20 cellular contexts compared by ENCODE assay signal in genomic region chr4:155529761-155530160, GRCh38.
A peak's percentile ranks its signal among the peaks of the same experiment; 100 is the strongest.
DNase-seq lines count a peak whose midpoint lies in the region; ATAC-seq and TF ChIP-seq lines count a peak whose summit lies in the region.
"Had no signal": no experiment of that assay in that cellular context is flagged by ENCODE, and none has a peak within 500 bp of the region (broad histone marks: within the 10 kb centered on the region; RNA-seq: fewer than 3 reads in every experiment).

No MANE protein-coding gene starts in this region.

- H3K4me3 ChIP-seq in HCT116 (replicated peaks in 1 of 2; ENCODE audit: low read depth in 1 of 2, low read length in 2 of 2) (no peak overlapping the region), gastroesophageal sphincter (no peak overlapping the region)
- H3K4me3 ChIP-seq: BLaER1, GM12878, GM23248, SJCRH30 had no signal

- RAD21 ChIA-PET in HCT116 (lab: Charles Lee; ENCODE audit: low non-redundant PET in 1 of 2, low total read pairs in 2 of 2, uncharacterized antibody in 2 of 2, unreplicated experiment in 2 of 2), result no interaction called here

- no peak overlapping the region for H3K4me2 ChIP-seq in HCT116 (ENCODE audit: low read length)
- H3K4me2 ChIP-seq: BLaER1, KMS-11 had no signal

- H3K36me3 ChIP-seq in HCT116 (ENCODE audit: control insufficient read depth in 1 of 2, insufficient read depth in 2 of 2, low read length in 2 of 2) (no peaks in the 10 kb centered on the region), gastroesophageal sphincter (no peaks in the 10 kb centered on the region)
- H3K36me3 ChIP-seq: BLaER1, SJCRH30 had no signal

- no peaks in the 10 kb centered on the region for H3K27me3 Mint-ChIP-seq in nephron (ENCODE audit: low read depth)
- H3K27me3 Mint-ChIP-seq: CD4-positive, CD25-positive, alpha-beta regulatory T cell had no signal

- no TSS peak for BruUV-seq in HCT116 (replicated peaks; lab: Mats Ljungman, UMichigan)

- POLR2A ChIA-PET in HCT116 (lab: Charles Lee), result no interaction called here

- intact Hi-C loops in HCT116 (cut with micrococcal nuclease), result no loop called here

- H3K9ac ChIP-seq in HCT116 (ENCODE audit: low read length), result no peak overlapping the region
- H3K9ac ChIP-seq: BLaER1, GM23248, KMS-11 had no signal

- TF ChIP-seq CTCF in HCT116 (IDR thresholded peaks at IDR 0.05 in 2 of 3, conservative IDR thresholded peaks at IDR 0.05 in 1 of 3; ENCODE audit: borderline replicate concordance in 1 of 3, insufficient read depth in 1 of 3, low read depth in 2 of 3, low read length in 2 of 3) (no peak), nephron (IDR thresholded peaks at IDR 0.05; ENCODE audit: unreplicated experiment in 3 of 3) (no peak), gastroesophageal sphincter (IDR thresholded peaks at IDR 0.05) (no peak)

- no peaks in the 10 kb centered on the region for H3K36me3 Mint-ChIP-seq in nephron (ENCODE audit: low read depth)
- H3K36me3 Mint-ChIP-seq: CD4-positive, CD25-positive, alpha-beta regulatory T cell; IgD-negative memory B cell had no signal

- H3K4me1 ChIP-seq in HCT116 (ENCODE audit: control insufficient read depth in 1 of 2, insufficient read depth in 2 of 2, low read length in 2 of 2) (no peaks in the 10 kb centered on the region), gastroesophageal sphincter (peaks cover 7 to 48% (median 8%) of the 10 kb centered on the region in 3 donors)
- H3K4me1 ChIP-seq: SJCRH30 had no signal

- no peaks in the 10 kb centered on the region for H3K9me3 Mint-ChIP-seq in nephron
- H3K9me3 Mint-ChIP-seq: CD4-positive, CD25-positive, alpha-beta regulatory T cell had no signal

- no peaks in the 10 kb centered on the region for H3K9me2 ChIP-seq in HCT116 (ENCODE audit: insufficient read depth)

- H4K20me1 ChIP-seq in HCT116 (ENCODE audit: insufficient read depth), result no peaks in the 10 kb centered on the region; the same call in 1 of the 2 replicates
- H4K20me1 ChIP-seq: BLaER1 had no signal

- H3K4me1 Mint-ChIP-seq in nephron, result peaks cover 37% of the 10 kb centered on the region
- H3K4me1 Mint-ChIP-seq: IgD-negative memory B cell had no signal

- no peak for DNase-seq in HCT116 (ENCODE audit: low read depth, low spot score)
- DNase-seq in OCI-M1 (lab: John Stamatoyannopoulos, UW), result peak; percentile 85
- no peak for DNase-seq in epithelial cell of prostate (ENCODE audit: low read depth, low spot score)
- no peak for DNase-seq in islet precursor cell
- no peak for DNase-seq in SHP77 (lab: John Stamatoyannopoulos, UW)
- DNase-seq: DMS79, NCI-H1092, NCI-H1694 treated with DMSO at 0.1 percent for 48 hours, NCI-H2227 treated with DMSO at 0.1 percent for 48 hours had no signal

- CTCF ChIA-PET in HCT116 (lab: Charles Lee), result interaction anchor here (1.1 kb wide), 1 partner anchor 257 kb away, joined by 11 read pairs; no protein-coding TSS in a partner anchor

- no peak overlapping the region for H3K4me3 Mint-ChIP-seq in nephron
- H3K4me3 Mint-ChIP-seq: CD4-positive, CD25-positive, alpha-beta regulatory T cell; HFFc6; IgD-negative memory B cell had no signal

- no peak for TF ChIP-seq POLR2A in HCT116 (IDR thresholded peaks at IDR 0.05; ENCODE audit: borderline replicate concordance, extremely low read depth, insufficient read depth, insufficient read length)
- TF ChIP-seq POLR2A in gastroesophageal sphincter (IDR thresholded peaks at IDR 0.05), result no peak

- 75 to 83% methylated on average over 2 of the region's 2 CpGs for WGBS in gastroesophageal sphincter (ENCODE audit: low coverage in 1 of 2), 2 donors

- H3K27me3 ChIP-seq in HCT116 (ENCODE audit: insufficient read depth, low read length), result no peaks in the 10 kb centered on the region
- H3K27me3 ChIP-seq in gastroesophageal sphincter, result no peaks in the 10 kb centered on the region
- H3K27me3 ChIP-seq: BLaER1, SJCRH30 had no signal

- H2AFZ ChIP-seq in HCT116 (ENCODE audit: low read depth, low read length, poor library complexity, severe bottlenecking), result peak overlapping the region; percentile 82
- H2AFZ ChIP-seq: GM23248 had no signal

- no peak for TF ChIP-seq RAD21 in HCT116 (IDR thresholded peaks at IDR 0.05; ENCODE audit: low read depth)

- no peak overlapping the region for H3K27ac ChIP-seq in HCT116 (ENCODE audit: low read depth, low read length)
- peak overlapping the region; percentile 86 for H3K27ac ChIP-seq in epithelial cell of prostate
- H3K27ac ChIP-seq in gastroesophageal sphincter, result no peak overlapping the region
- H3K27ac ChIP-seq: BLaER1, GM23248, KMS-11, SJCRH30 had no signal

- no peak for TF ChIP-seq EP300 in gastroesophageal sphincter (IDR thresholded peaks at IDR 0.05)

- H3K9me3 ChIP-seq in HCT116 (ENCODE audit: control insufficient read depth in 1 of 2, insufficient read depth in 1 of 2, low read depth in 1 of 2, low read length in 2 of 2), result no peaks in the 10 kb centered on the region
- H3K9me3 ChIP-seq in gastroesophageal sphincter, result no peaks in the 10 kb centered on the region
- H3K9me3 ChIP-seq: BLaER1, SJCRH30 had no signal

- ATAC-seq in HCT116, result no peak
- no peak for ATAC-seq in gastroesophageal sphincter
- ATAC-seq: SK-N-SH treated with all-trans-retinoic acid at 6 μM for 48 hours had no signal

- H3K79me2 ChIP-seq in HCT116 (ENCODE audit: insufficient read depth, low read length), result no peaks in the 10 kb centered on the region

- H3K27ac Mint-ChIP-seq in nephron, result peak overlapping the region; percentile 70 to 81 (median 71)
- H3K27ac Mint-ChIP-seq: CD4-positive, CD25-positive, alpha-beta regulatory T cell; HFFc6; IgD-negative memory B cell had no signal

TF ChIP-seq in HCT116, 20 proteins besides CTCF, POLR2A, EP300 and RAD21:
- TF ChIP-seq CEBPB (IDR thresholded peaks at IDR 0.05; ENCODE audit: low read depth) (no peak), SRF (IDR thresholded peaks at IDR 0.05; ENCODE audit: low read depth) (no peak), ELF1 (IDR thresholded peaks at IDR 0.05; ENCODE audit: borderline replicate concordance, low read depth) (no peak), REST (IDR thresholded peaks at IDR 0.05; ENCODE audit: low read depth) (no peak), ZFX (IDR thresholded peaks at IDR 0.05) (no peak), EZH2 (IDR thresholded peaks at IDR 0.05) (no peak), ZNF274 (IDR thresholded peaks at IDR 0.05; ENCODE audit: low read depth, low read length) (no peak), SP1 (IDR thresholded peaks at IDR 0.05; ENCODE audit: low read depth) (no peak), CBX3 (IDR thresholded peaks at IDR 0.05; ENCODE audit: low read depth) (no peak), ZBTB33 (IDR thresholded peaks at IDR 0.05; ENCODE audit: extremely low read depth, insufficient replicate concordance, low read length) (no peak), FOSL1 (IDR thresholded peaks at IDR 0.05; ENCODE audit: low read depth) (no peak), ATF3 (IDR thresholded peaks at IDR 0.05) (no peak), YY1 (IDR thresholded peaks at IDR 0.05; ENCODE audit: extremely low read depth, insufficient replicate concordance, low read depth, low read length) (no peak)
